ENCODE assay signal across 9 cellular contexts in genomic region chr5:57338068-57338848, GRCh38.
DNase-seq lines count a peak whose midpoint lies in the region; ATAC-seq and TF ChIP-seq lines count a peak whose summit lies in the region.
"Had no signal": no experiment of that assay in that cellular context is flagged by ENCODE, and none has a peak within 500 bp of the region (broad histone marks: within the 10 kb centered on the region; RNA-seq: fewer than 3 reads in every experiment).

No MANE protein-coding gene starts in this region.

- H3K4me1 Mint-ChIP-seq in endodermal cell = peaks cover 4% of the 10 kb centered on the region

- peak; percentile 18 for DNase-seq in DND-41
- peak; percentile 34 for DNase-seq in NAMALWA (ENCODE audit: low spot score)
- DNase-seq in endodermal cell = peak; percentile 60
- no peak for DNase-seq in suprapubic skin (ENCODE audit: low spot score in 2 of 2)
- DNase-seq in midbrain (lab: John Stamatoyannopoulos, UW) = no peak

- H3K9me3 Mint-ChIP-seq in endodermal cell = no peaks in the 10 kb centered on the region
- H3K9me3 Mint-ChIP-seq: T-helper 1 cell treated with Interleukin-12 subunit alpha and Interleukin-12 subunit beta and Interleukin-4 antibody, amounts not matched to agents 30 μg/mL and 1 μg/mL, for 36 hours had no signal

- no peak overlapping the region for H3K9ac ChIP-seq in DND-41 (ENCODE audit: low read depth, low read length)
- no peak overlapping the region for H3K9ac ChIP-seq in endodermal cell (ENCODE audit: extremely low read depth, low read length, poor library complexity, severe bottlenecking)
- H3K9ac ChIP-seq in subcutaneous abdominal adipose tissue (ENCODE audit: low read length in 5 of 5) = no peak overlapping the region

- H3K27ac ChIP-seq in DND-41 (ENCODE audit: low read length) (no peak overlapping the region), endodermal cell (ENCODE audit: low read depth, low read length) (no peak overlapping the region), subcutaneous abdominal adipose tissue (ENCODE audit: low read depth, low read length) (peak overlapping the region; percentile 37), suprapubic skin (no peak overlapping the region)

- no peaks in the 10 kb centered on the region for H3K79me2 ChIP-seq in DND-41 (ENCODE audit: insufficient read depth, low read length)

- no peak overlapping the region for H3K4me2 ChIP-seq in DND-41 (ENCODE audit: insufficient read depth, low read length)

- no peak for TF ChIP-seq POLR2A in suprapubic skin (IDR thresholded peaks at IDR 0.05)

- H3K9me3 ChIP-seq in DND-41 (ENCODE audit: insufficient read depth, low read length, severe bottlenecking) (no peaks in the 10 kb centered on the region), endodermal cell (ENCODE audit: control insufficient read depth, low read length) (peaks cover 8% of the 10 kb centered on the region), subcutaneous abdominal adipose tissue (ENCODE audit: control insufficient read depth in 5 of 5, low read length in 5 of 5) (no peaks in the 10 kb centered on the region), suprapubic skin (no peaks in the 10 kb centered on the region)

- H3K36me3 Mint-ChIP-seq in endodermal cell (ENCODE audit: low read depth) = no peaks in the 10 kb centered on the region

- H3K4me1 ChIP-seq in DND-41 (ENCODE audit: insufficient read depth, low read length) (no peaks in the 10 kb centered on the region), endodermal cell (ENCODE audit: control insufficient read depth, insufficient read depth, low read length) (peaks cover 3% of the 10 kb centered on the region), subcutaneous abdominal adipose tissue (ENCODE audit: control insufficient read depth in 5 of 5, insufficient read depth in 5 of 5, low read length in 5 of 5) (peaks cover 0 to 24% (median 14%) of the 10 kb centered on the region in 5 donors), suprapubic skin (no peaks in the 10 kb centered on the region)

- no peak overlapping the region for H2AFZ ChIP-seq in DND-41 (ENCODE audit: low read depth, low read length)

- WGBS in endodermal cell (ENCODE audit: insufficient coverage in 1 of 2, insufficient read length in 1 of 2), 2 experiments = 77 to 80% methylated on average over 1 to 4 of the region's 4 CpGs
- WGBS in suprapubic skin = 74% methylated on average over 4 of the region's 4 CpGs

- ATAC-seq in DND-41 (ENCODE audit: insufficient read depth, low read depth) (peak; percentile 70), GM19372 (IDR thresholded peaks at IDR 0.05; ENCODE audit: low read depth, unreplicated experiment) (peak; percentile 67), GM21717 (IDR thresholded peaks at IDR 0.05; ENCODE audit: unreplicated experiment) (no peak)

- H3K36me3 ChIP-seq in DND-41 (ENCODE audit: insufficient read depth, low read length) (no peaks in the 10 kb centered on the region), endodermal cell (ENCODE audit: control insufficient read depth, insufficient read depth, low read length) (no peaks in the 10 kb centered on the region), subcutaneous abdominal adipose tissue (ENCODE audit: control insufficient read depth in 5 of 5, insufficient read depth in 5 of 5, low read length in 5 of 5) (no peaks in the 10 kb centered on the region), suprapubic skin (no peaks in the 10 kb centered on the region)

- TF ChIP-seq EP300 in suprapubic skin (IDR thresholded peaks at IDR 0.05) = no peak

- H3K27me3 ChIP-seq in DND-41 (ENCODE audit: insufficient read depth, low read length, poor library complexity) = no peaks in the 10 kb centered on the region
- H3K27me3 ChIP-seq in endodermal cell (ENCODE audit: control insufficient read depth, insufficient read depth, low read length, poor library complexity, severe bottlenecking) = no peaks in the 10 kb centered on the region
- no peaks in the 10 kb centered on the region for H3K27me3 ChIP-seq in subcutaneous abdominal adipose tissue (ENCODE audit: control insufficient read depth in 5 of 5, insufficient read depth in 4 of 5, low read length in 5 of 5)
- no peaks in the 10 kb centered on the region for H3K27me3 ChIP-seq in suprapubic skin

- H3K27ac Mint-ChIP-seq in endodermal cell = no peak overlapping the region
- H3K27ac Mint-ChIP-seq: T-helper 1 cell treated with Interleukin-12 subunit alpha and Interleukin-12 subunit beta and Interleukin-4 antibody, amounts not matched to agents 30 μg/mL and 1 μg/mL, for 36 hours had no signal

- TF ChIP-seq CTCF in DND-41 (IDR thresholded peaks at IDR 0.05; ENCODE audit: borderline replicate concordance, extremely low read depth, low read length, poor library complexity, severe bottlenecking) (peak; percentile 75), endodermal cell (conservative IDR thresholded peaks at IDR 0.05) (peak; percentile 81), suprapubic skin (IDR thresholded peaks at IDR 0.05) (no peak)

- H4K20me1 ChIP-seq in DND-41 (ENCODE audit: insufficient read depth, low read length) = no peaks in the 10 kb centered on the region

- H3K4me3 ChIP-seq in DND-41 (ENCODE audit: low read depth in 1 of 2, low read length in 2 of 2) = no peak overlapping the region
- H3K4me3 ChIP-seq in endodermal cell (ENCODE audit: low read length) = no peak overlapping the region
- no peak overlapping the region for H3K4me3 ChIP-seq in subcutaneous abdominal adipose tissue (ENCODE audit: low read depth in 1 of 5, low read length in 5 of 5)
- H3K4me3 ChIP-seq in suprapubic skin = no peak overlapping the region

- no peak overlapping the region for H3K4me3 Mint-ChIP-seq in endodermal cell
- H3K4me3 Mint-ChIP-seq: T-helper 1 cell treated with Interleukin-12 subunit alpha and Interleukin-12 subunit beta and Interleukin-4 antibody, amounts not matched to agents 30 μg/mL and 1 μg/mL, for 36 hours had no signal

- peaks cover 1% of the 10 kb centered on the region for H3K27me3 Mint-ChIP-seq in endodermal cell (ENCODE audit: insufficient read depth)

Comparison
In these comparisons a context has a peak if more than half of its experiments do, and no peak if none do; other contexts are left out.
1. DNase-seq: peak in DND-41 (single experiment), NAMALWA (single experiment) and endodermal cell (single experiment); none in suprapubic skin (0 of 2) and midbrain (single experiment).
2. CTCF ChIP-seq: peak in DND-41 (single experiment) and endodermal cell (single experiment); none in suprapubic skin (0 of 2).